Comparison of ENCODE assay signal across 19 cellular contexts in the genomic region with DNA sequence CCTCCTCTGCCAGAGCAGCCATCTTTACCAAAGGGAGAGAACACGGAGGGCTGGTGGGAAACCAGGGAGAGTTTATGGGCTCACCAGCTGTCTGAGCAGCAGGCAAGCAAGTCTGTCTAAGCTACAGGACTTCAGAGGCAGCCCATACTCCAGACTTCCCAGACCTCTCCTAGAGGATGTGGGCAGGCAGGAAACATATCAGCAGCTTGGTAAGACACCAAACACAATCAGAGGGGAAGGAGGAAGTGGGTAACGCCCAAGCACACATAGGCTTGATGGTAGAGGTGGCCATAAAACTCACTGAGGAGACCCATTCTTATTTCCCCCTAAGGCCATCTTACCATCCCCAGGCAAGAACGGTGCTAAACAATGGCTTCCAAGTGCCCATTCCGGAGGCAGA.
DNase-seq lines count a peak whose midpoint lies in the region; ATAC-seq and TF ChIP-seq lines count a peak whose summit lies in the region.
"Had no signal": no experiment of that assay in that cellular context is flagged by ENCODE, and none has a peak within 500 bp of the region (broad histone marks: within the 10 kb centered on the region; RNA-seq: fewer than 3 reads in every experiment).

No MANE protein-coding gene starts in this region.

- peaks cover 21% of the 10 kb centered on the region; the same call in 1 of the 2 replicates for H3F3A ChIP-seq in MM.1S (ENCODE audit: insufficient read depth, low read length)

- peaks cover 22% of the 10 kb centered on the region for H3K4me1 ChIP-seq in MM.1S (ENCODE audit: low read length)
- no peaks in the 10 kb centered on the region for H3K4me1 ChIP-seq in neuronal stem cell (ENCODE audit: control insufficient read depth in 2 of 2, insufficient read depth in 1 of 2, low read depth in 1 of 2, low read length in 2 of 2)
- H3K4me1 ChIP-seq: vagina had no signal

- no peak overlapping the region for H2BK120ac ChIP-seq in neuronal stem cell (ENCODE audit: low read depth, low read length)

- H4K91ac ChIP-seq in neuronal stem cell (ENCODE audit: low read depth, low read length, poor library complexity): no peak overlapping the region

- H3K79me1 ChIP-seq in neuronal stem cell (ENCODE audit: low read depth, low read length): no peaks in the 10 kb centered on the region

- no peak for TF ChIP-seq CTCF in MM.1S (IDR thresholded peaks at IDR 0.05; ENCODE audit: low read length)

- no peaks in the 10 kb centered on the region for H3K36me3 Mint-ChIP-seq in activated CD4-positive, alpha-beta T cell treated with anti-CD3 and anti-CD28 coated beads, Interleukin-2, amount 10 ng/mL, durations not matched to agents 7 days and 5 days (ENCODE audit: low read depth)
- no peaks in the 10 kb centered on the region for H3K36me3 Mint-ChIP-seq in central memory CD8-positive, alpha-beta T cell (ENCODE audit: insufficient read depth)

- no peak overlapping the region for H2BK15ac ChIP-seq in neuronal stem cell (ENCODE audit: low read length)

- H3K4ac ChIP-seq in neuronal stem cell (ENCODE audit: low read length): no peak overlapping the region

- H3K36me3 ChIP-seq in MM.1S (replicated peaks; ENCODE audit: insufficient read depth, low read length): no peaks in the 10 kb centered on the region
- no peaks in the 10 kb centered on the region for H3K36me3 ChIP-seq in neuronal stem cell (replicated peaks in 1 of 2; ENCODE audit: control insufficient read depth in 2 of 2, insufficient read depth in 2 of 2, low read length in 2 of 2)
- H3K36me3 ChIP-seq: cardiac muscle cell, suprapubic skin, vagina had no signal

- no peak for DNase-seq in activated CD4-positive, alpha-beta T cell treated with anti-CD3 and anti-CD28 coated beads, Interleukin-2, amount 10 ng/mL, durations not matched to agents 7 days and 5 days
- no peak for DNase-seq in activated CD4-positive, alpha-beta T cell treated with anti-CD3 and anti-CD28 coated beads for 1 hour
- DNase-seq in MM.1S (no peak), neuronal stem cell (ENCODE audit: low spot score) (no peak), C1 segment of cervical spinal cord (lab: John Stamatoyannopoulos, UW) (no peak), glomerular visceral epithelial cell (ENCODE audit: extremely low spot score) (no peak)
- DNase-seq in central memory CD8-positive, alpha-beta T cell (ENCODE audit: low spot score in 2 of 2): no peak
- DNase-seq: activated CD4-positive, alpha-beta T cell treated with anti-CD3 and anti-CD28 coated beads for 4 hours; DMS 273 treated with DMSO at 0.1 percent for 48 hours; kidney; NCI-H1436; NCI-H524 treated with DMSO at 0.1 percent for 48 hours; posterior cingulate gyrus had no signal

- H3K27ac Mint-ChIP-seq in activated CD4-positive, alpha-beta T cell treated with anti-CD3 and anti-CD28 coated beads, Interleukin-2, amount 10 ng/mL, durations not matched to agents 7 days and 5 days: peak overlapping the region; percentile 47
- no peak overlapping the region for H3K27ac Mint-ChIP-seq in central memory CD8-positive, alpha-beta T cell (ENCODE audit: low read depth)
- H3K27ac Mint-ChIP-seq: activated T-helper 2 cell treated with anti-CD3 and anti-CD28 coated beads, Interferon-gamma antibody, Interleukin-2, Interleukin-4, amounts not matched to agents 10 μg/mL and 5 μg/mL and 100 μg/mL, durations not matched to agents 14 hours and 24 hours and 36 hours had no signal

- H2AK5ac ChIP-seq in neuronal stem cell (ENCODE audit: low read depth, low read length): no peak overlapping the region

- CTCF ChIA-PET in activated CD4-positive, alpha-beta T cell treated with anti-CD3 and anti-CD28 coated beads, Interleukin-2, amount 10 ng/mL, durations not matched to agents 7 days and 5 days (lab: Charles Lee): interaction anchor here (0.6 kb wide), 1 partner anchor 57 kb away, joined by 3 read pairs; no protein-coding TSS in a partner anchor

- no peak overlapping the region for H2BK12ac ChIP-seq in neuronal stem cell (ENCODE audit: low read length)

- H3K4me1 Mint-ChIP-seq in activated CD4-positive, alpha-beta T cell treated with anti-CD3 and anti-CD28 coated beads, Interleukin-2, amount 10 ng/mL, durations not matched to agents 7 days and 5 days: peaks cover 22% of the 10 kb centered on the region
- H3K4me1 Mint-ChIP-seq in central memory CD8-positive, alpha-beta T cell: peaks cover 17% of the 10 kb centered on the region

- H4K8ac ChIP-seq in neuronal stem cell (ENCODE audit: low read depth, low read length): peak overlapping the region; percentile 19

- H2BK5ac ChIP-seq in neuronal stem cell (ENCODE audit: low read length): no peak overlapping the region

- H3K9ac ChIP-seq in MM.1S (ENCODE audit: low read length) (no peak overlapping the region), neuronal stem cell (ENCODE audit: low read depth, low read length, poor library complexity) (no peak overlapping the region)

- H4K20me1 ChIP-seq in MM.1S (ENCODE audit: insufficient read depth, low read length): no peaks in the 10 kb centered on the region

- H2AFZ ChIP-seq in MM.1S (ENCODE audit: low read length) (peak overlapping the region; percentile 59; the same call in 1 of the 2 replicates), neuronal stem cell (ENCODE audit: low read length) (no peak overlapping the region)

- no peaks in the 10 kb centered on the region for H3K9me3 Mint-ChIP-seq in activated CD4-positive, alpha-beta T cell treated with anti-CD3 and anti-CD28 coated beads, Interleukin-2, amount 10 ng/mL, durations not matched to agents 7 days and 5 days
- H3K9me3 Mint-ChIP-seq in central memory CD8-positive, alpha-beta T cell: no peaks in the 10 kb centered on the region
- H3K9me3 Mint-ChIP-seq: activated T-helper 2 cell treated with anti-CD3 and anti-CD28 coated beads, Interferon-gamma antibody, Interleukin-2, Interleukin-4, amounts not matched to agents 10 μg/mL and 5 μg/mL and 100 μg/mL, durations not matched to agents 14 hours and 24 hours and 36 hours had no signal

- H3K14ac ChIP-seq in neuronal stem cell (ENCODE audit: low read length): no peak overlapping the region

- H3K9me3 ChIP-seq in MM.1S (replicated peaks; ENCODE audit: insufficient read depth, low read length) (no peaks in the 10 kb centered on the region), neuronal stem cell (replicated peaks in 1 of 2; ENCODE audit: control insufficient read depth in 2 of 2, insufficient read depth in 1 of 2, low read depth in 1 of 2, low read length in 2 of 2) (no peaks in the 10 kb centered on the region)
- H3K9me3 ChIP-seq: suprapubic skin, vagina had no signal

- POLR2A ChIA-PET in activated CD4-positive, alpha-beta T cell treated with anti-CD3 and anti-CD28 coated beads, Interleukin-2, amount 10 ng/mL, durations not matched to agents 7 days and 5 days (lab: Charles Lee): no interaction called here

- H3K4me2 ChIP-seq in MM.1S (ENCODE audit: low read depth, low read length) (peak overlapping the region; percentile 70), neuronal stem cell (ENCODE audit: insufficient read depth, low read length, poor library complexity, severe bottlenecking) (no peak overlapping the region)

- no peaks in the 10 kb centered on the region for H3K9me2 ChIP-seq in MM.1S (replicated peaks; ENCODE audit: insufficient read depth, low read length)

- no peaks in the 10 kb centered on the region for H3K79me2 ChIP-seq in MM.1S (ENCODE audit: low read length)

- H3K23ac ChIP-seq in neuronal stem cell (ENCODE audit: low read depth, low read length, poor library complexity): no peak overlapping the region

- H3K27ac ChIP-seq in MM.1S (ENCODE audit: low read length) (no peak overlapping the region), neuronal stem cell (replicated peaks; ENCODE audit: low read length) (no peak overlapping the region)
- H3K27ac ChIP-seq: cardiac muscle cell, suprapubic skin, vagina had no signal

- no peak overlapping the region for H3K18ac ChIP-seq in neuronal stem cell (ENCODE audit: low read length)

- no peak overlapping the region for H3K4me3 ChIP-seq in MM.1S (ENCODE audit: low read length)
- no peak overlapping the region for H3K4me3 ChIP-seq in neuronal stem cell (ENCODE audit: low read length in 2 of 2)
- H3K4me3 ChIP-seq: cardiac muscle cell had no signal

- WGBS in neuronal stem cell (ENCODE audit: extremely low coverage in 2 of 2, insufficient read length in 2 of 2, insufficient replicate concordance in 1 of 2), 2 donors: no CpG with 5 or more reads among the region's 4 CpGs

- no peak overlapping the region for H3K4me3 Mint-ChIP-seq in activated CD4-positive, alpha-beta T cell treated with anti-CD3 and anti-CD28 coated beads, Interleukin-2, amount 10 ng/mL, durations not matched to agents 7 days and 5 days
- H3K4me3 Mint-ChIP-seq in central memory CD8-positive, alpha-beta T cell: peak overlapping the region; percentile 8
- H3K4me3 Mint-ChIP-seq: nephron had no signal

- ATAC-seq in central memory CD8-positive, alpha-beta T cell (replicated peaks; ENCODE audit: extremely low read depth, poor library complexity, severe bottlenecking): no peak
- no peak for ATAC-seq in GM19452 (IDR thresholded peaks at IDR 0.05; ENCODE audit: unreplicated experiment)

- H3K27me3 ChIP-seq in MM.1S (replicated peaks; ENCODE audit: insufficient read depth, low read length): no peaks in the 10 kb centered on the region
- H3K27me3 ChIP-seq in neuronal stem cell (ENCODE audit: control insufficient read depth in 3 of 3, insufficient read depth in 3 of 3, low read depth in 1 of 3, low read length in 3 of 3): no peaks in the 10 kb centered on the region
- H3K27me3 ChIP-seq: cardiac muscle cell, suprapubic skin, vagina had no signal

- H3K27me3 Mint-ChIP-seq in activated CD4-positive, alpha-beta T cell treated with anti-CD3 and anti-CD28 coated beads, Interleukin-2, amount 10 ng/mL, durations not matched to agents 7 days and 5 days: no peaks in the 10 kb centered on the region
- H3K27me3 Mint-ChIP-seq in central memory CD8-positive, alpha-beta T cell: peaks cover 10% of the 10 kb centered on the region
